ENCODE assay signal across 12 cellular contexts in genomic region chr9:127546125-127546832, GRCh38.
A peak's percentile ranks its signal among the peaks of the same experiment; 100 is the strongest.
DNase-seq lines count a peak whose midpoint lies in the region; ATAC-seq and TF ChIP-seq lines count a peak whose summit lies in the region.
"Had no signal": no experiment of that assay in that cellular context is flagged by ENCODE, and none has a peak within 500 bp of the region (broad histone marks: within the 10 kb centered on the region; RNA-seq: fewer than 3 reads in every experiment).

No MANE protein-coding gene starts in this region.

- peak overlapping the region; percentile 31 for H3K18ac ChIP-seq in trophoblast cell (ENCODE audit: low read length)

- no peak overlapping the region for H3K4me3 ChIP-seq in trophoblast cell (ENCODE audit: low read depth, low read length)

- no CpG with 5 or more reads among the region's 14 CpGs for WGBS in trophoblast cell (ENCODE audit: extremely low coverage, insufficient coverage, insufficient read length)

- no peak overlapping the region for H3K23ac ChIP-seq in trophoblast cell (ENCODE audit: low read length)

- peak overlapping the region; percentile 11 for H2AFZ ChIP-seq in trophoblast cell (ENCODE audit: insufficient read depth, low read length, poor library complexity)

- H3K27me3 ChIP-seq in trophoblast cell (ENCODE audit: insufficient read depth, low read length): no peaks in the 10 kb centered on the region

- DNase-seq in COLO668 (lab: John Stamatoyannopoulos, UW; ENCODE audit: unreplicated experiment) (peak; percentile 39), RWPE1 (ENCODE audit: low spot score) (no peak), trophoblast cell (no peak), NCI-H2081 treated with DMSO at 0.1 percent for 48 hours (lab: John Stamatoyannopoulos, UW) (no peak), HCEC 1CT (no peak)
- no peak for DNase-seq in activated CD4-positive, CD25-positive, alpha-beta regulatory T cell (lab: John Stamatoyannopoulos, UW)
- DNase-seq in activated CD8-positive, alpha-beta memory T cell treated with anti-CD3 and anti-CD28 coated beads for 24 hours: no peak
- DNase-seq: activated T-cell treated with anti-CD3 and anti-CD28 coated beads, Interleukin-2, amount 50 U/mL, for 1 hour; effector memory CD4-positive, alpha-beta T cell; NCI-H1105; SHP77 had no signal

- H3K79me2 ChIP-seq in trophoblast cell (ENCODE audit: control insufficient read depth, insufficient read depth, low read length, poor library complexity): peaks cover 14% of the 10 kb centered on the region

- peak; percentile 11 for ATAC-seq in esophagus mucosa

- no peak overlapping the region for H2BK120ac ChIP-seq in trophoblast cell (ENCODE audit: insufficient read depth, low read length, poor library complexity)

- no peak for TF ChIP-seq CTCF in RWPE1 (conservative IDR thresholded peaks at IDR 0.05; ENCODE audit: low read depth)

- peak overlapping the region; percentile 5 for H4K91ac ChIP-seq in trophoblast cell (ENCODE audit: low read depth, low read length)

- H3K27ac ChIP-seq in RWPE1: peak overlapping the region; percentile 99
- peak overlapping the region; percentile 13 for H3K27ac ChIP-seq in trophoblast cell (ENCODE audit: low read depth, low read length)

- H3K36me3 ChIP-seq in trophoblast cell (ENCODE audit: control insufficient read depth in 1 of 2, insufficient read depth in 2 of 2, low read length in 2 of 2): peaks cover 15 to 25% of the 10 kb centered on the region in 2 experiments

- H3K4ac ChIP-seq in trophoblast cell (ENCODE audit: low read depth, low read length): peak overlapping the region; percentile 19

- no peak overlapping the region for H3K4me2 ChIP-seq in trophoblast cell (ENCODE audit: low read length)

- no peak overlapping the region for H4K8ac ChIP-seq in trophoblast cell (ENCODE audit: low read depth, low read length)

- no peak overlapping the region for H2AK5ac ChIP-seq in trophoblast cell (ENCODE audit: low read length)

- H3K79me1 ChIP-seq in trophoblast cell (ENCODE audit: low read length): peaks cover 14% of the 10 kb centered on the region

- H2BK5ac ChIP-seq in trophoblast cell (ENCODE audit: low read depth, low read length, poor library complexity): no peak overlapping the region

- POLR2A ChIA-PET in RWPE1 (lab: Yijun Ruan, JAX; ENCODE audit: low non-redundant PET): no interaction called here

- H3K4me1 ChIP-seq in trophoblast cell (ENCODE audit: control insufficient read depth in 1 of 2, insufficient read depth in 2 of 2, low read length in 2 of 2): peaks cover 21 to 26% of the 10 kb centered on the region in 2 experiments

- H3K14ac ChIP-seq in trophoblast cell (ENCODE audit: low read length): peak overlapping the region; percentile 15

- CTCF ChIA-PET in RWPE1 (lab: Yijun Ruan, JAX): no interaction called here

- peaks cover 3% of the 10 kb centered on the region for H3K9me3 ChIP-seq in trophoblast cell (ENCODE audit: insufficient read depth, low read depth, low read length)

- no peak overlapping the region for H4K12ac ChIP-seq in trophoblast cell (ENCODE audit: low read depth, low read length)

- no peak overlapping the region for H2BK12ac ChIP-seq in trophoblast cell (ENCODE audit: low read length)

- H3K9ac ChIP-seq in trophoblast cell (ENCODE audit: low read length): no peak overlapping the region
